Comparison of ENCODE assay signal across 2 cellular contexts in genomic region chr1:232664844-232665777, GRCh38.
TF ChIP-seq lines count a peak whose summit lies in the region.

No MANE protein-coding gene starts in this region.

TF ChIP-seq in liver, 16 proteins besides CTCF, POLR2A, EP300 and RAD21:
- TF ChIP-seq SP1 (IDR thresholded peaks at IDR 0.05): peak; percentile 32
- peak in 1 of 2 donors; percentile 7 for TF ChIP-seq HNF4A (conservative IDR thresholded peaks at IDR 0.05)
- TF ChIP-seq NR2F2 (IDR thresholded peaks at IDR 0.05): no peak
- peak; percentile 10 for TF ChIP-seq FOXA1 (IDR thresholded peaks at IDR 0.05)
- TF ChIP-seq FOXA2 (IDR thresholded peaks at IDR 0.05): peak; percentile 35
TF ChIP-seq in liver: peak in this region for 4.

TF ChIP-seq in HepG2, 621 proteins besides CTCF, POLR2A, EP300 and RAD21:
- TF ChIP-seq, protein P1, sequence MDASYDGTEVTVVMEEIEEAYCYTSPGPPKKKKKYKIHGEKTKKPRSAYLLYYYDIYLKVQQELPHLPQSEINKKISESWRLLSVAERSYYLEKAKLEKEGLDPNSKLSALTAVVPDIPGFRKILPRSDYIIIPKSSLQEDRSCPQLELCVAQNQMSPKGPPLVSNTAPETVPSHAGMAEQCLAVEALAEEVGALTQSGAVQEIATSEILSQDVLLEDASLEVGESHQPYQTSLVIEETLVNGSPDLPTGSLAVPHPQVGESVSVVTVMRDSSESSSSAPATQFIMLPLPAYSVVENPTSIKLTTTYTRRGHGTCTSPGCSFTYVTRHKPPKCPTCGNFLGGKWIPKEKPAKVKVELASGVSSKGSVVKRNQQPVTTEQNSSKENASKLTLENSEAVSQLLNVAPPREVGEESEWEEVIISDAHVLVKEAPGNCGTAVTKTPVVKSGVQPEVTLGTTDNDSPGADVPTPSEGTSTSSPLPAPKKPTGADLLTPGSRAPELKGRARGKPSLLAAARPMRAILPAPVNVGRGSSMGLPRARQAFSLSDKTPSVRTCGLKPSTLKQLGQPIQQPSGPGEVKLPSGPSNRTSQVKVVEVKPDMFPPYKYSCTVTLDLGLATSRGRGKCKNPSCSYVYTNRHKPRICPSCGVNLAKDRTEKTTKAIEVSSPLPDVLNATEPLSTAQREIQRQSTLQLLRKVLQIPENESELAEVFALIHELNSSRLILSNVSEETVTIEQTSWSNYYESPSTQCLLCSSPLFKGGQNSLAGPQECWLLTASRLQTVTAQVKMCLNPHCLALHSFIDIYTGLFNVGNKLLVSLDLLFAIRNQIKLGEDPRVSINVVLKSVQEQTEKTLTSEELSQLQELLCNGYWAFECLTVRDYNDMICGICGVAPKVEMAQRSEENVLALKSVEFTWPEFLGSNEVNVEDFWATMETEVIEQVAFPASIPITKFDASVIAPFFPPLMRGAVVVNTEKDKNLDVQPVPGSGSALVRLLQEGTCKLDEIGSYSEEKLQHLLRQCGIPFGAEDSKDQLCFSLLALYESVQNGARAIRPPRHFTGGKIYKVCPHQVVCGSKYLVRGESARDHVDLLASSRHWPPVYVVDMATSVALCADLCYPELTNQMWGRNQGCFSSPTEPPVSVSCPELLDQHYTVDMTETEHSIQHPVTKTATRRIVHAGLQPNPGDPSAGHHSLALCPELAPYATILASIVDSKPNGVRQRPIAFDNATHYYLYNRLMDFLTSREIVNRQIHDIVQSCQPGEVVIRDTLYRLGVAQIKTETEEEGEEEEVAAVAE (CRISPR knock-in tag; IDR thresholded peaks at IDR 0.05; ENCODE audit: borderline replicate concordance): no peak
- TF ChIP-seq ZEB1 (IDR thresholded peaks at IDR 0.05; ENCODE audit: insufficient replicate concordance, low read depth) (no peak), TEF (CRISPR knock-in tag; IDR thresholded peaks at IDR 0.05) (no peak)
